In the genomic region with DNA sequence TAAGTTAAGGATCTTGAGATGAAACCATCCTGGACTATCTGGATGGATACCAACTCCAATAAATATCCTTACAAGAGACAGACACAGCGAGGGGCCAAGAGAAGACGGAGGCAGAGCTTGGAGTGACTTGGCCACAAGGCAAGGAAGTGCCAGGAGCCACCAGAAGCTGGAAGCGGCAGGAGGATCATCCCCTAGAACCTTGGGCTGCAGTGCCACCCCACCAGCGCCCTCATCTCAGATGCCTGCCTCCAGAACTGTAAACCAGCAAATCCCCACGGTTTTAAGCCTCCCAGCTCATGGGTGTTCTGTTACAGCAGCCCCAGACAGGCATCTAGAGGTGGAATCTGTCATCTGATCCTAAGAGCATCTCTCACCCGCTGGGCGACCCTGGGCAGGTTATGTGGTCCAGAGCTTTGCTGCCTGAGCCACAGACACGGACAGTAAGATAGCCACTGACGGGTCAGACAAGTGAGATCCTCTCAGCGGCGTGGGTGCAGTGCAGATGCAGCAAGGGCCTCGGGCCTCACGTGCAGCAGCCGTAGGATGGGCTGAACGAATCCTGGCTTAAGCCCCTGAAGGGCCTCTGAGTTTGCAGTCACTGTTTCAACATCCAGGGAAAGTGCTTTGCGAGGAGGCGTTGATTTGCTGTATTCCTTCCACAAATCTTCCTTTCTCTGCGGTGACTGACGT, we compare ENCODE assay signal across 14 cellular contexts. TPM values are rescaled to one million over a fixed set of nuclear protein-coding genes. Genes with fewer than 3 reads are reported as not detected.
A peak's percentile ranks its signal among the peaks of the same experiment; 100 is the strongest.
DNase-seq lines count a peak whose midpoint lies in the region; ATAC-seq and TF ChIP-seq lines count a peak whose summit lies in the region.
"Had no signal": no experiment of that assay in that cellular context is flagged by ENCODE, and none has a peak within 500 bp of the region (broad histone marks: within the 10 kb centered on the region; RNA-seq: fewer than 3 reads in every experiment).

No MANE protein-coding gene starts in this region.

- H3K27ac ChIP-seq in heart right ventricle (no peak overlapping the region), Peyer's patch (no peak overlapping the region), hepatocyte (no peak overlapping the region), OCI-LY7 (ENCODE audit: low read depth, low read length, poor library complexity, severe bottlenecking) (no peak overlapping the region)
- H3K27ac ChIP-seq: brain microvascular endothelial cell, gastrocnemius medialis, pancreas had no signal

- H3K9me3 ChIP-seq in heart right ventricle, result no peaks in the 10 kb centered on the region
- H3K9me3 ChIP-seq in Peyer's patch, result no peaks in the 10 kb centered on the region
- H3K9me3 ChIP-seq in hepatocyte (ENCODE audit: low read depth), result no peaks in the 10 kb centered on the region
- H3K9me3 ChIP-seq in OCI-LY7 (ENCODE audit: low read length), result no peaks in the 10 kb centered on the region
- H3K9me3 ChIP-seq: gastrocnemius medialis, pancreas had no signal

- H3K4me3 ChIP-seq in heart right ventricle (no peak overlapping the region), Peyer's patch (no peak overlapping the region), hepatocyte (no peak overlapping the region), OCI-LY7 (ENCODE audit: low read depth, low read length, poor library complexity, severe bottlenecking) (no peak overlapping the region)
- H3K4me3 ChIP-seq: gastrocnemius medialis, pancreas had no signal

- H3K36me3 ChIP-seq in heart right ventricle (no peaks in the 10 kb centered on the region), Peyer's patch (no peaks in the 10 kb centered on the region), hepatocyte (replicated peaks; ENCODE audit: insufficient read depth, low read depth) (no peaks in the 10 kb centered on the region), OCI-LY7 (ENCODE audit: insufficient read depth, low read length) (no peaks in the 10 kb centered on the region)
- H3K36me3 ChIP-seq: brain microvascular endothelial cell, gastrocnemius medialis, pancreas had no signal

- no peak overlapping the region for H3K4me3 Mint-ChIP-seq in type B pancreatic cell
- H3K4me3 Mint-ChIP-seq in activated naive CD8-positive, alpha-beta T cell treated with anti-CD3 and anti-CD28 coated beads, Interleukin-2, amount 50 U/mL, for 24 hours, result no peak overlapping the region

- no peaks in the 10 kb centered on the region for H3K79me2 ChIP-seq in hepatocyte
- H3K79me2 ChIP-seq in OCI-LY7 (ENCODE audit: insufficient read depth, low read depth, low read length), result no peaks in the 10 kb centered on the region

- ATAC-seq in heart right ventricle, result no peak
- no peak for ATAC-seq in activated naive CD8-positive, alpha-beta T cell treated with anti-CD3 and anti-CD28 coated beads, Interleukin-2, amount 50 U/mL, for 24 hours
- ATAC-seq: gastrocnemius medialis, pancreas had no signal

- TF ChIP-seq CTCF in heart right ventricle (IDR thresholded peaks at IDR 0.05) (no peak), Peyer's patch (IDR thresholded peaks at IDR 0.05) (no peak), hepatocyte (IDR thresholded peaks at IDR 0.05; ENCODE audit: poor library complexity) (no peak), type B pancreatic cell (conservative IDR thresholded peaks at IDR 0.05) (no peak), OCI-LY7 (conservative IDR thresholded peaks at IDR 0.05; ENCODE audit: low read length) (no peak)

- 73 to 76% methylated on average over 19 of the region's 19 CpGs for WGBS in heart right ventricle, 2 donors
- WGBS in hepatocyte (ENCODE audit: low lambda C conversion rate, missing lambda C conversion rate), result 53% methylated on average over 19 of the region's 19 CpGs

- H3K9me3 Mint-ChIP-seq in type B pancreatic cell, result no peaks in the 10 kb centered on the region
- H3K9me3 Mint-ChIP-seq in activated naive CD8-positive, alpha-beta T cell treated with anti-CD3 and anti-CD28 coated beads, Interleukin-2, amount 50 U/mL, for 24 hours, result no peaks in the 10 kb centered on the region

- no peaks in the 10 kb centered on the region for H4K20me1 ChIP-seq in hepatocyte (ENCODE audit: insufficient read depth, poor library complexity, severe bottlenecking)
- no peaks in the 10 kb centered on the region for H4K20me1 ChIP-seq in OCI-LY7 (ENCODE audit: insufficient read depth, low read length)

- H2AFZ ChIP-seq in hepatocyte (no peak overlapping the region), OCI-LY7 (ENCODE audit: low read length) (no peak overlapping the region)

- H3K36me3 Mint-ChIP-seq in type B pancreatic cell, result no peaks in the 10 kb centered on the region
- no peaks in the 10 kb centered on the region for H3K36me3 Mint-ChIP-seq in activated naive CD8-positive, alpha-beta T cell treated with anti-CD3 and anti-CD28 coated beads, Interleukin-2, amount 50 U/mL, for 24 hours (ENCODE audit: low read depth)

- no peak for TF ChIP-seq POLR2A in Peyer's patch (IDR thresholded peaks at IDR 0.05)

- POLR2A ChIA-PET in OCI-LY7 (lab: Charles Lee), result interaction anchor here (0.6 kb wide), 2 partner anchors 61 to 1303 kb away, joined by 3 read pairs; no protein-coding TSS in a partner anchor

- no TSS peak for BruUV-seq in OCI-LY7 (replicated peaks; lab: Mats Ljungman, UMichigan)

- H3K4me2 ChIP-seq in hepatocyte, result peak overlapping the region; percentile 40
- no peak overlapping the region for H3K4me2 ChIP-seq in OCI-LY7 (ENCODE audit: low read length)

- H3K9me2 ChIP-seq in hepatocyte (replicated peaks; ENCODE audit: insufficient read depth), result no peaks in the 10 kb centered on the region
- H3K9me2 ChIP-seq in OCI-LY7 (ENCODE audit: insufficient read depth, low read length), result no peaks in the 10 kb centered on the region

- intact Hi-C loops in cardiac septum (cut with DNase I), result no loop called here
- intact Hi-C loops in heart right ventricle (cut with DNase I), result no loop called here
- intact Hi-C loops in OCI-LY7 (cut with micrococcal nuclease; ENCODE audit: unreplicated experiment), result no loop called here

- CTCF ChIA-PET in OCI-LY7 (lab: Charles Lee; ENCODE audit: unreplicated experiment), result no interaction called here

- H3K4me1 ChIP-seq in heart right ventricle (peaks cover 0 to 24% (median 0%) of the 10 kb centered on the region in 9 donors), Peyer's patch (peaks cover 0 to 14% (median 6%) of the 10 kb centered on the region in 4 donors), hepatocyte (ENCODE audit: insufficient read depth) (peaks cover 9% of the 10 kb centered on the region), OCI-LY7 (ENCODE audit: insufficient read depth, low read length, poor library complexity, severe bottlenecking) (peaks cover 23% of the 10 kb centered on the region)
- H3K4me1 ChIP-seq: gastrocnemius medialis, pancreas had no signal

- no peaks in the 10 kb centered on the region for H3K27me3 Mint-ChIP-seq in type B pancreatic cell
- no peaks in the 10 kb centered on the region for H3K27me3 Mint-ChIP-seq in activated naive CD8-positive, alpha-beta T cell treated with anti-CD3 and anti-CD28 coated beads, Interleukin-2, amount 50 U/mL, for 24 hours

- no peak overlapping the region for H3K27ac Mint-ChIP-seq in type B pancreatic cell
- no peak overlapping the region for H3K27ac Mint-ChIP-seq in activated naive CD8-positive, alpha-beta T cell treated with anti-CD3 and anti-CD28 coated beads, Interleukin-2, amount 50 U/mL, for 24 hours

- peak; percentile 66 for DNase-seq in cardiac septum (ENCODE audit: low spot score)
- DNase-seq in heart right ventricle, result no peak
- DNase-seq in Peyer's patch, result peak in 2 of 3 donors; percentile 23 to 40
- no peak for DNase-seq in hepatocyte (ENCODE audit: low spot score)
- DNase-seq in type B pancreatic cell (ENCODE audit: extremely low spot score, unreplicated experiment), result peak; percentile 64
- DNase-seq in activated naive CD8-positive, alpha-beta T cell treated with anti-CD3 and anti-CD28 coated beads, Interleukin-2, amount 50 U/mL, for 24 hours, result no peak
- no peak for DNase-seq in OCI-LY7 (ENCODE audit: low spot score)
- no peak for DNase-seq in NCI-H2029 (lab: John Stamatoyannopoulos, UW)
- DNase-seq: activated CD8-positive, alpha-beta memory T cell treated with anti-CD3 and anti-CD28 coated beads for 24 hours; brain microvascular endothelial cell; gastrocnemius medialis; NCI-H446 treated with DMSO at 0.1 percent for 48 hours; SHP77 had no signal

- H3K4me1 Mint-ChIP-seq in type B pancreatic cell (ENCODE audit: unreplicated experiment), result no peaks in the 10 kb centered on the region
- H3K4me1 Mint-ChIP-seq in activated naive CD8-positive, alpha-beta T cell treated with anti-CD3 and anti-CD28 coated beads, Interleukin-2, amount 50 U/mL, for 24 hours, result peaks cover 33% of the 10 kb centered on the region

- H3K27me3 ChIP-seq in heart right ventricle, result no peaks in the 10 kb centered on the region
- no peaks in the 10 kb centered on the region for H3K27me3 ChIP-seq in Peyer's patch
- no peaks in the 10 kb centered on the region for H3K27me3 ChIP-seq in hepatocyte
- H3K27me3 ChIP-seq: brain microvascular endothelial cell, gastrocnemius medialis, pancreas had no signal

RNA-seq across cellular contexts. Expression of gene MXD4, which starts 25.1 kb away (rescaled TPM):
- total RNA-seq in cardiac septum (37.9 TPM), heart right ventricle (10 to 100 TPM; 19.1 to 44.2 (median 27.9) TPM), Peyer's patch (10 to 100 TPM; 28.9 to 52.5 (median 44.0) TPM), hepatocyte (53.7 and 56.7 TPM in 2 replicates), type B pancreatic cell (ENCODE audit: low replicate concordance) (59.8 and 79.9 TPM in 2 replicates), OCI-LY7 (2022) (10.4 and 11.6 TPM in 2 replicates)
- polyA plus RNA-seq in heart right ventricle (10 to 100 TPM; 29.6 to 82.2 TPM), hepatocyte (127 and 131 TPM in 2 replicates)
- 2.4 and 3.0 TPM in 2 replicates for total RNA-seq in OCI-LY7 (2014; rRNA removed; shearing (Covaris generic))

RNA-seq across cellular contexts. Expression of gene HAUS3, which starts 45.1 kb away (rescaled TPM):
- 5.6 TPM for total RNA-seq in cardiac septum
- 1 to 10 TPM; 4.0 to 7.3 (median 6.5) TPM for total RNA-seq in heart right ventricle
- 10 to 100 TPM in 1 of 2 donors, 1 to 10 TPM in 1; 3.5 to 10.5 TPM for polyA plus RNA-seq in heart right ventricle
- 10 to 100 TPM in 1 of 4 donors, 1 to 10 TPM in 3; 8.6 to 11.6 (median 9.0) TPM for total RNA-seq in Peyer's patch
- total RNA-seq in hepatocyte, result 9.8 and 13.4 TPM in 2 replicates
- 7.1 and 10.7 TPM in 2 replicates for polyA plus RNA-seq in hepatocyte
- 12.3 and 19.7 TPM in 2 replicates for total RNA-seq in type B pancreatic cell (ENCODE audit: low replicate concordance)
- 15.9 and 20.1 TPM in 2 replicates for total RNA-seq in OCI-LY7 (2014; rRNA removed; shearing (Covaris generic))
- total RNA-seq in OCI-LY7 (2022), result 21.1 and 22.2 TPM in 2 replicates

RNA-seq across cellular contexts. Expression of gene POLN, which starts 45.1 kb away (rescaled TPM):
- total RNA-seq in cardiac septum, result 2.3 TPM
- 1 to 10 TPM; 1.3 to 3.1 (median 2.1) TPM for total RNA-seq in heart right ventricle
- polyA plus RNA-seq in heart right ventricle, result 1 to 10 TPM in 1 of 2 donors, under 1 TPM in 1; 0.97 to 2.4 TPM
- 1 to 10 TPM in 3 of 4 donors, under 1 TPM in 1; 0.70 to 6.6 (median 3.2) TPM for total RNA-seq in Peyer's patch
- 2.0 and 3.9 TPM in 2 replicates for total RNA-seq in hepatocyte
- 1.7 and 3.0 TPM in 2 replicates for polyA plus RNA-seq in hepatocyte
- total RNA-seq in type B pancreatic cell (ENCODE audit: low replicate concordance), result 4.1 and 4.3 TPM in 2 replicates
- total RNA-seq in OCI-LY7 (2014; rRNA removed; shearing (Covaris generic)), result 2.7 and 4.4 TPM in 2 replicates
- total RNA-seq in OCI-LY7 (2022), result 3.5 and 4.0 TPM in 2 replicates

Comparison
In these comparisons a context has a peak if more than half of its experiments do, and no peak if none do; other contexts are left out.
1. DNase-seq: peak in cardiac septum (single experiment), Peyer's patch (2 of 3) and type B pancreatic cell (single experiment); none in heart right ventricle (0 of 2), hepatocyte (single experiment), activated naive CD8-positive, alpha-beta T cell treated with anti-CD3 and anti-CD28 coated beads, Interleukin-2, amount 50 U/mL, for 24 hours (single experiment), OCI-LY7 (single experiment) and NCI-H2029 (single experiment).